Comparison of ENCODE assay signal across 1 cellular context in the genomic region with DNA sequence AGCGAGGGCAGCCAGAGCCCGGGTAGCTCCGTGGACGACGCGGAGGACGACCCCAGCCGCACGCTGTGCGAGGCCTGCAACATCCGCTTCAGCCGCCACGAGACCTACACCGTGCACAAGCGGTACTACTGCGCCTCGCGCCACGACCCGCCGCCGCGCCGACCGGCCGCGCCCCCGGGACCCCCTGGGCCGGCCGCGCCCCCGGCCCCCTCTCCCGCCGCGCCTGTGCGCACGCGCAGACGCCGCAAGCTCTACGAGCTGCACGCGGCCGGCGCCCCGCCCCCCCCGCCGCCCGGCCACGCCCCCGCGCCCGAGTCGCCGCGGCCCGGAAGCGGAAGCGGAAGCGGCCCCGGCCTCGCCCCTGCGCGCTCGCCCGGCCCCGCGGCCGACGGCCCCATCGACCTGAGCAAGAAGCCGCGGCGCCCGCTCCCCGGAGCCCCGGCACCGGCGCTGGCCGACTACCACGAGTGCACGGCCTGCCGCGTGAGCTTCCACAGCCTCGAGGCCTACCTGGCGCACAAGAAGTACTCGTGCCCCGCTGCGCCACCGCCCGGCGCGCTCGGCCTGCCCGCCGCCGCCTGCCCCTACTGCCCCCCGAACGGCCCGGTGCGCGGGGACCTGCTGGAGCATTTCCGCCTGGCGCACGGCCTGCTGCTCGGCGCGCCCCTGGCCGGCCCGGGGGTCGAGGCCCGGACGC.
TF ChIP-seq lines count a peak whose summit lies in the region.

No MANE protein-coding gene starts in this region.

TF ChIP-seq in HepG2, 621 proteins besides CTCF, POLR2A, EP300 and RAD21:
- TF ChIP-seq PTBP1 (IDR thresholded peaks at IDR 0.05; ENCODE audit: low read depth, low read length, poor library complexity, severe bottlenecking): no peak
